ENCODE assay signal across 4 cellular contexts in genomic region chr1:55912438-55912837, GRCh38.
"Had no signal": no experiment of that assay in that cellular context is flagged by ENCODE, and none has a peak within 500 bp of the region (broad histone marks: within the 10 kb centered on the region; RNA-seq: fewer than 3 reads in every experiment).

No MANE protein-coding gene starts in this region.

- H2AFZ ChIP-seq: GM23338 had no signal

- H3K4me3 Mint-ChIP-seq: GM23338, H9, IgD-negative memory B cell had no signal

- H3K4me1 Mint-ChIP-seq: GM23338, H9, IgD-negative memory B cell had no signal

- H3K27me3 Mint-ChIP-seq: IgD-negative memory B cell had no signal

- H3K4me3 ChIP-seq: GM23338 had no signal

- ATAC-seq: GM23338 had no signal

- DNase-seq: H9, HCEC 1CT had no signal

- H3K9me3 Mint-ChIP-seq: IgD-negative memory B cell had no signal

- H3K4me2 ChIP-seq: GM23338 had no signal

- H3K27ac Mint-ChIP-seq: GM23338, H9, IgD-negative memory B cell had no signal
